ENCODE assay signal across 16 cellular contexts in the genomic region with DNA sequence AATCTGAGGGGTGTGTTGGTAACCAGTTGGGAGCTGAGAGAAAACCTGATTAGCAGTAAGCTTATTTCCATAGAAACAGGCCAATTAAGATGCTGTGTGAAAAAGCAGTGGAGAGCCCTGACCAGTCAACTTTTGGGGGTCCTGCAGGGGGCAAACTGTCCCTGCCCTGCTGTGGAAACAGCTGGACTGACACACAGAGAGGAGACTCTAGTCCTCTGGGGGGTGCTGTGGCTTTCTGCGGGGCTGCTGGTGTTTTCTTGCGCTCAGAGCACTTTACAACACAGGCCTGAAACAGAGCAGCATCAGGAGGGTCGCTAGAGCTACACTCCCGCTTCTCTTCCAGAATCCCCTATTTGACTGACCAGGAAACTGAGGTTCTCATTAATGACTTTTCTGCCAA.
A peak's percentile ranks its signal among the peaks of the same experiment; 100 is the strongest.
DNase-seq lines count a peak whose midpoint lies in the region; ATAC-seq, FAIRE-seq and TF ChIP-seq lines count a peak whose summit lies in the region.
"Had no signal": no experiment of that assay in that cellular context is flagged by ENCODE, and none has a peak within 500 bp of the region (broad histone marks: within the 10 kb centered on the region; RNA-seq: fewer than 3 reads in every experiment).

No MANE protein-coding gene starts in this region.

- TF ChIP-seq CTCF in GM13977 (IDR thresholded peaks at IDR 0.05; ENCODE audit: extremely low read depth, insufficient read depth, missing control alignments) (peak; percentile 4), astrocyte of the cerebellum (IDR thresholded peaks at IDR 0.05; ENCODE audit: low read depth, low read length, missing control alignments) (peak; percentile 22), keratinocyte (optimal IDR thresholded peaks at IDR 0.05 in 1 of 3, IDR thresholded peaks at IDR 0.05 in 1 of 3, conservative IDR thresholded peaks at IDR 0.05 in 1 of 3; ENCODE audit: extremely low read depth in 1 of 3, insufficient read depth in 2 of 3, low read length in 3 of 3) (peak; percentile 4 to 51 (median 13)), upper lobe of left lung (IDR thresholded peaks at IDR 0.05) (no peak), colonic mucosa (IDR thresholded peaks at IDR 0.05) (no peak)

- DNase-seq in EH (ENCODE audit: low read depth) (peak; percentile 8), GM13977 (ENCODE audit: low spot score) (no peak), astrocyte of the cerebellum (ENCODE audit: low read depth) (no peak), keratinocyte (ENCODE audit: low read depth, low spot score) (no peak), A172 (ENCODE audit: low spot score) (no peak), upper lobe of left lung (no peak), colonic mucosa (no peak)
- DNase-seq: activated CD4-positive, CD25-positive, alpha-beta regulatory T cell; activated T-cell treated with anti-CD3 and anti-CD28 coated beads, Interleukin-2, amount 50 U/mL, for 1 hour; heart right ventricle; left ventricle myocardium inferior; NCI-H146; NCI-H524 treated with DMSO at 0.1 percent for 48 hours; T-helper 1 cell had no signal

- H3K9me1 ChIP-seq in keratinocyte (ENCODE audit: control insufficient read depth, extremely low read depth, insufficient read depth, low read length) = no peaks in the 10 kb centered on the region

- dilution Hi-C loops in keratinocyte (cut with MboI; ENCODE audit: extremely low pct_ligation_motif_present, low sequenced_read_pairs) = no loop called here

- intact Hi-C loops in colonic mucosa (cut with DNase I) = no loop called here

- no peaks in the 10 kb centered on the region for H3K79me2 ChIP-seq in keratinocyte (ENCODE audit: control insufficient read depth, insufficient read depth, low read length)

- no peak overlapping the region for H3K9ac ChIP-seq in keratinocyte (ENCODE audit: control insufficient read depth, extremely low read depth, insufficient read depth, low read length)
- no peak overlapping the region for H3K9ac ChIP-seq in colonic mucosa (ENCODE audit: low read depth in 2 of 2, low read length in 2 of 2)

- H3K27ac ChIP-seq in keratinocyte (ENCODE audit: control insufficient read depth, insufficient read depth, low read length) (no peak overlapping the region), upper lobe of left lung (no peak overlapping the region), colonic mucosa (no peak overlapping the region)
- H3K27ac ChIP-seq: heart right ventricle, left ventricle myocardium inferior, right atrium auricular region had no signal

- H3K36me3 ChIP-seq in keratinocyte (ENCODE audit: control insufficient read depth in 2 of 2, extremely low read depth in 1 of 2, insufficient read depth in 2 of 2, low read length in 2 of 2) = no peaks in the 10 kb centered on the region
- no peaks in the 10 kb centered on the region for H3K36me3 ChIP-seq in upper lobe of left lung
- no peaks in the 10 kb centered on the region for H3K36me3 ChIP-seq in colonic mucosa
- H3K36me3 ChIP-seq: heart right ventricle, left ventricle myocardium inferior, right atrium auricular region had no signal

- H3K27me3 ChIP-seq in keratinocyte (ENCODE audit: control insufficient read depth, extremely low read depth, insufficient read depth, low read length) (no peaks in the 10 kb centered on the region), upper lobe of left lung (no peaks in the 10 kb centered on the region), colonic mucosa (no peaks in the 10 kb centered on the region)
- H3K27me3 ChIP-seq: right atrium auricular region had no signal

- TF ChIP-seq EP300 in upper lobe of left lung (IDR thresholded peaks at IDR 0.05) = no peak

- H4K20me1 ChIP-seq in keratinocyte (ENCODE audit: control insufficient read depth, extremely low read depth, insufficient read depth, low read length) = no peaks in the 10 kb centered on the region

- WGBS in upper lobe of left lung, 2 donors = 70 to 93% methylated on average over 4 of the region's 4 CpGs

- H2AFZ ChIP-seq in keratinocyte (ENCODE audit: control insufficient read depth, low read length) = no peak overlapping the region

- H3K9me3 ChIP-seq in keratinocyte (ENCODE audit: control insufficient read depth, low read depth, low read length) (no peaks in the 10 kb centered on the region), upper lobe of left lung (no peaks in the 10 kb centered on the region), colonic mucosa (no peaks in the 10 kb centered on the region)
- H3K9me3 ChIP-seq: heart right ventricle, left ventricle myocardium inferior, right atrium auricular region had no signal

- TF ChIP-seq POLR2A in upper lobe of left lung (IDR thresholded peaks at IDR 0.05) = no peak

- H3K4me2 ChIP-seq in keratinocyte (ENCODE audit: control insufficient read depth, extremely low read depth, insufficient read depth, low read depth, low read length) = no peak overlapping the region

- in situ Hi-C loops in GM13977 (cut with MboI; ENCODE audit: low pct_unique_long_range_greater_than_20kb, low sequenced_read_pairs, unreplicated experiment) = no loop called here
- in situ Hi-C loops in astrocyte of the cerebellum (cut with HindIII; ENCODE audit: low sequenced_read_pairs) = no loop called here

- no peak for ATAC-seq in upper lobe of left lung (ENCODE audit: low FRiP score in 2 of 2)
- ATAC-seq: heart right ventricle had no signal

- no peak for FAIRE-seq in keratinocyte (lab: Jason Lieb, UNC)
- FAIRE-seq: GM19239 had no signal

- H3K4me3 ChIP-seq in astrocyte of the cerebellum (ENCODE audit: low read depth, low read length) (no peak overlapping the region), keratinocyte (ENCODE audit: control insufficient read depth in 2 of 3, extremely low read depth in 1 of 3, insufficient read depth in 2 of 3, low read depth in 1 of 3, low read length in 3 of 3) (no peak overlapping the region), upper lobe of left lung (no peak overlapping the region), colonic mucosa (no peak overlapping the region)
- H3K4me3 ChIP-seq: heart right ventricle, left ventricle myocardium inferior, right atrium auricular region had no signal

- H3K4me1 ChIP-seq in keratinocyte (ENCODE audit: control insufficient read depth, extremely low read depth, insufficient read depth, low read length) (peaks cover 18% of the 10 kb centered on the region), upper lobe of left lung (no peaks in the 10 kb centered on the region), colonic mucosa (peaks cover 3% of the 10 kb centered on the region)
- H3K4me1 ChIP-seq: heart right ventricle, left ventricle myocardium inferior, right atrium auricular region had no signal

Comparison
In these comparisons a context has a peak if more than half of its experiments do, and no peak if none do; other contexts are left out.
1. CTCF ChIP-seq: peak in GM13977 (single experiment), astrocyte of the cerebellum (single experiment) and keratinocyte (3 of 3); none in upper lobe of left lung (0 of 6) and colonic mucosa (single experiment).